In genomic region chr16:57690782-57691471, GRCh38 we compare ENCODE assay signal across 1 cellular context.
TF ChIP-seq lines count a peak whose summit lies in the region.

No MANE protein-coding gene starts in this region.

TF ChIP-seq in K562, 482 proteins besides CTCF, POLR2A, EP300 and RAD21 (continued from another document):
- TF ChIP-seq ZMIZ1 (IDR thresholded peaks at IDR 0.05; ENCODE audit: low read depth in 2 of 2, low read length in 2 of 2) (0 out of 4 replicates have a peak, but pooled peaks of 1 of the 2 experiments have one; percentile 34), HLTF (IDR thresholded peaks at IDR 0.05) (0 out of 2 replicates have a peak, but pooled peaks have one; percentile 51), CHD2 (IDR thresholded peaks at IDR 0.05; ENCODE audit: low read depth, low read length) (no peak), CBFA2T3 (IDR thresholded peaks at IDR 0.05) (peak; percentile 86), ZNF512 (tag; IDR thresholded peaks at IDR 0.05) (peak; percentile 96), ZNF311 (CRISPR knock-in tag; IDR thresholded peaks at IDR 0.05) (0 out of 2 replicates have a peak, but pooled peaks have one; percentile 52), ARID1B (IDR thresholded peaks at IDR 0.05) (peak; percentile 88)
